Comparison of ENCODE assay signal across 8 cellular contexts in genomic region chr13:110913322-110913721, GRCh38. TPM values are rescaled to one million over a fixed set of nuclear protein-coding genes. Genes with fewer than 3 reads are reported as not detected.
A peak's percentile ranks its signal among the peaks of the same experiment; 100 is the strongest.
DNase-seq lines count a peak whose midpoint lies in the region; ATAC-seq and TF ChIP-seq lines count a peak whose summit lies in the region.

No MANE protein-coding gene starts in this region.

- peaks cover 30% of the 10 kb centered on the region for H3K4me1 ChIP-seq in DOHH2 (ENCODE audit: control insufficient read depth, low read length)
- H3K4me1 ChIP-seq in muscle layer of colon (ENCODE audit: insufficient read depth, low read length): peaks cover 46% of the 10 kb centered on the region

- ATAC-seq in HG03175 (IDR thresholded peaks at IDR 0.05; ENCODE audit: unreplicated experiment): no peak

- peaks cover 31% of the 10 kb centered on the region for H4K20me1 ChIP-seq in DOHH2 (ENCODE audit: control insufficient read depth, insufficient read depth, low read depth, low read length)

- peak overlapping the region; percentile 77 for H3K4me2 ChIP-seq in DOHH2 (ENCODE audit: low read length)

- no peaks in the 10 kb centered on the region for H3K9me2 ChIP-seq in DOHH2 (replicated peaks; ENCODE audit: control insufficient read depth, low read length)

- H3K9me3 ChIP-seq in DOHH2 (ENCODE audit: control insufficient read depth, insufficient read depth, low read length) (no peaks in the 10 kb centered on the region), muscle layer of colon (ENCODE audit: low read length) (no peaks in the 10 kb centered on the region)

- H3K9ac ChIP-seq in muscle layer of colon (ENCODE audit: low read length): peak overlapping the region; percentile 77

- peaks cover 72% of the 10 kb centered on the region for H3K79me2 ChIP-seq in DOHH2 (ENCODE audit: control insufficient read depth, low read length)

- DNase-seq in M059J (ENCODE audit: low read depth) (peak; percentile 28), cardiac fibroblast (ENCODE audit: low read depth in 2 of 2) (peak; percentile 13 to 17), AG20443 (ENCODE audit: low spot score) (no peak), dedifferentiated amniotic fluid mesenchymal stem cell (ENCODE audit: extremely low spot score) (no peak), inferior parietal cortex (ENCODE audit: extremely low spot score) (no peak)

- H3K27ac ChIP-seq in DOHH2 (ENCODE audit: low read depth, low read length) (peak overlapping the region; percentile 82), muscle layer of colon (ENCODE audit: low read depth, low read length) (peak overlapping the region; percentile 97)

- H3K4me3 ChIP-seq in DOHH2 (ENCODE audit: low read length): peak overlapping the region; percentile 94
- H3K4me3 ChIP-seq in cardiac fibroblast (replicated peaks in 1 of 2; ENCODE audit: low read depth in 2 of 2, low read length in 2 of 2): peak overlapping the region; percentile 99
- H3K4me3 ChIP-seq in muscle layer of colon (ENCODE audit: low read depth in 1 of 2, low read length in 2 of 2): peak overlapping the region; percentile 88 to 93

- TF ChIP-seq CTCF in DOHH2 (IDR thresholded peaks at IDR 0.05; ENCODE audit: low read depth, low read length, poor library complexity, severe bottlenecking): no peak
- TF ChIP-seq CTCF in cardiac fibroblast (IDR thresholded peaks at IDR 0.05; ENCODE audit: low read depth, low read length): no peak

- H3K27me3 ChIP-seq in DOHH2 (ENCODE audit: control insufficient read depth, low read length) (no peaks in the 10 kb centered on the region), muscle layer of colon (ENCODE audit: control insufficient read depth in 1 of 2, insufficient read depth in 2 of 2, low read length in 2 of 2) (no peaks in the 10 kb centered on the region)

- H3K36me3 ChIP-seq in DOHH2 (ENCODE audit: control insufficient read depth, low read length): peaks cover 57% of the 10 kb centered on the region
- H3K36me3 ChIP-seq in muscle layer of colon (ENCODE audit: insufficient read depth, low read length): peaks cover 17% of the 10 kb centered on the region

- peaks cover 6% of the 10 kb centered on the region; the same call in 1 of the 2 replicates for H3F3A ChIP-seq in DOHH2 (ENCODE audit: control insufficient read depth, insufficient read depth)

RNA-seq across cellular contexts. Expression of gene ANKRD10, which starts 1.5 kb away (rescaled TPM):
- total RNA-seq in M059J (2014; rRNA removed; shearing (Covaris generic)): 26.6 and 42.5 TPM in 2 replicates

Comparison
In these comparisons a context has a peak if more than half of its experiments do, and no peak if none do; other contexts are left out.
1. DNase-seq: peak in M059J (single experiment) and cardiac fibroblast (2 of 2); none in AG20443 (single experiment), dedifferentiated amniotic fluid mesenchymal stem cell (single experiment) and inferior parietal cortex (single experiment).
2. Peak in every context shown above with its lines, with median percentiles within 50 percentile points of each other: H3K4me3 ChIP-seq.